9 cellular contexts compared by ENCODE assay signal in genomic region chr1:18765725-18766124, GRCh38.
"Had no signal": no experiment of that assay in that cellular context is flagged by ENCODE, and none has a peak within 500 bp of the region (broad histone marks: within the 10 kb centered on the region; RNA-seq: fewer than 3 reads in every experiment).

No MANE protein-coding gene starts in this region.

- H3K4me2 ChIP-seq: GM23338 had no signal

- H3K4me1 ChIP-seq: HAP-1 had no signal

- H3K4me3 ChIP-seq: GM23248, GM23338, HAP-1 had no signal

- H3K9me3 ChIP-seq: HAP-1 had no signal

- H3K9ac ChIP-seq: GM23248 had no signal

- H3K27ac ChIP-seq: GM23248 had no signal

- H2AFZ ChIP-seq: GM23248, GM23338 had no signal

- DNase-seq: GM23248, GOT3, H7, H9, HCEC 1CT, HFFc6 had no signal

- ATAC-seq: GM23338, HCT116 had no signal

- H3K36me3 ChIP-seq: HAP-1 had no signal
